ENCODE assay signal across 10 cellular contexts in the genomic region with DNA sequence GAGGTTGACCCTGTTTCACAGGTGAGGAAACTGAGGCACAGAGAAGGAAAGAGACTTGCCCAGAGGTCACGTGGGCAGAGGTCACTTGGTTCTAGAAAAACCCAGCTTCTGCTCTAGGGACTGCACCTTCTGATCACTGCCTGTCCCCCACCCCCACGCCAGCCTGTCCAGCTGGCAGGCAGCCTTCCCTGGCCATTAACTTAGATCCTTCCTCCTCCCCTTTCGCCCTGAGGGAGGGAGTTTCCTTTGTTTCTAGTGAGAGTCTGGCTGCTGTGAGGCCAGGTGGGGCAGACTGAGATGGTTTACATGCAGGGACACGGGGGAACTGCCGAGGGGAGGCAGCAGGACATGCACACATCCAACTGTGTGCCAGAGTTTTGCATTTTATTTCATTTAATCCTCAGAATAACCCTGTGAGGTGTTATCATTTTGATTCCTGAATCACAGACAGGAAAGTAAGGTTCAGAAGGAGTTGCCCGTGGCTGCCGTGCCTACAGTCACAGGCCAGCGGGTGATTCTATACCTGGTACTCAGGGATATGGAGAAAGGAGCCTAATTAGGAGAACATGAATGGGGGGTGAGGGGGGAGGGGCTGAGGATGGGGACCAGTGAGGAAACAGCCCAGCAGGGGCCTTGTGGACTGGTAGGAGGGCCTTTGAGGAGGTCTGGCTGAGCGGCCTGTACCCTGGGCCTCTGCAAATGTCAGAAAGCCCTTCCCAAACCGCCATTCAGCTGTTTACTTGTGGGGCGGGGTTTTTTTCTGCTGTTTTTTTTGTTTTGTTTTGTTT. TPM values are rescaled to one million over a fixed set of nuclear protein-coding genes. Genes with fewer than 3 reads are reported as not detected.
DNase-seq lines count a peak whose midpoint lies in the region; ATAC-seq and TF ChIP-seq lines count a peak whose summit lies in the region.
"Had no signal": no experiment of that assay in that cellular context is flagged by ENCODE, and none has a peak within 500 bp of the region (broad histone marks: within the 10 kb centered on the region; RNA-seq: fewer than 3 reads in every experiment).

No MANE protein-coding gene starts in this region.

- peaks cover 8% of the 10 kb centered on the region for H3K27me3 Mint-ChIP-seq in WTC11 (ENCODE audit: low read depth)

- CTCF ChIA-PET in WTC11 (lab: Charles Lee), result interaction anchor here (0.5 to 4.3 kb wide), 8 partner anchors 11 to 190 kb away, joined by 3 to 25 read pairs (median 6); no protein-coding TSS in a partner anchor

- POLR2A ChIA-PET in WTC11 (lab: Charles Lee), result interaction anchor here (1.7 kb wide), 1 partner anchor 11 kb away, joined by 5 read pairs; no protein-coding TSS in a partner anchor

- H3K4me1 Mint-ChIP-seq in WTC11, result peaks cover 81% of the 10 kb centered on the region
- H3K4me1 Mint-ChIP-seq: memory B cell had no signal

- ATAC-seq in WTC11 (peak; percentile 41), HG03139 (IDR thresholded peaks at IDR 0.05; ENCODE audit: unreplicated experiment) (no peak), HG03432 (IDR thresholded peaks at IDR 0.05; ENCODE audit: unreplicated experiment) (no peak), HG03460 (IDR thresholded peaks at IDR 0.05; ENCODE audit: unreplicated experiment) (no peak)

- DNase-seq in COLO668 (lab: John Stamatoyannopoulos, UW; ENCODE audit: unreplicated experiment) (peak; percentile 87), NCI-H128 (lab: John Stamatoyannopoulos, UW; ENCODE audit: unreplicated experiment) (peak; percentile 1), WTC11 (ENCODE audit: low spot score) (peak; percentile 64), iPS-NIHi7 (ENCODE audit: extremely low spot score) (peak; percentile 75), NCI-H187 (lab: John Stamatoyannopoulos, UW) (no peak)
- DNase-seq: activated naive CD4-positive, alpha-beta T cell had no signal

- no peaks in the 10 kb centered on the region for H3K9me3 Mint-ChIP-seq in WTC11
- H3K9me3 Mint-ChIP-seq: memory B cell had no signal

- H3K27ac Mint-ChIP-seq in WTC11, result peak overlapping the region; percentile 100
- H3K27ac Mint-ChIP-seq: memory B cell had no signal

- peak overlapping the region; percentile 64 for H3K4me3 Mint-ChIP-seq in WTC11
- H3K4me3 Mint-ChIP-seq: memory B cell had no signal

- H3K36me3 Mint-ChIP-seq in WTC11, result peaks cover 6% of the 10 kb centered on the region; the same call in 1 of the 2 replicates
- H3K36me3 Mint-ChIP-seq: memory B cell had no signal

- TF ChIP-seq CTCF in WTC11 (IDR thresholded peaks at IDR 0.05), result no peak

TF ChIP-seq in WTC11, 78 proteins besides CTCF, POLR2A, EP300 and RAD21 (continues in another document):
- TF ChIP-seq, protein P1, sequence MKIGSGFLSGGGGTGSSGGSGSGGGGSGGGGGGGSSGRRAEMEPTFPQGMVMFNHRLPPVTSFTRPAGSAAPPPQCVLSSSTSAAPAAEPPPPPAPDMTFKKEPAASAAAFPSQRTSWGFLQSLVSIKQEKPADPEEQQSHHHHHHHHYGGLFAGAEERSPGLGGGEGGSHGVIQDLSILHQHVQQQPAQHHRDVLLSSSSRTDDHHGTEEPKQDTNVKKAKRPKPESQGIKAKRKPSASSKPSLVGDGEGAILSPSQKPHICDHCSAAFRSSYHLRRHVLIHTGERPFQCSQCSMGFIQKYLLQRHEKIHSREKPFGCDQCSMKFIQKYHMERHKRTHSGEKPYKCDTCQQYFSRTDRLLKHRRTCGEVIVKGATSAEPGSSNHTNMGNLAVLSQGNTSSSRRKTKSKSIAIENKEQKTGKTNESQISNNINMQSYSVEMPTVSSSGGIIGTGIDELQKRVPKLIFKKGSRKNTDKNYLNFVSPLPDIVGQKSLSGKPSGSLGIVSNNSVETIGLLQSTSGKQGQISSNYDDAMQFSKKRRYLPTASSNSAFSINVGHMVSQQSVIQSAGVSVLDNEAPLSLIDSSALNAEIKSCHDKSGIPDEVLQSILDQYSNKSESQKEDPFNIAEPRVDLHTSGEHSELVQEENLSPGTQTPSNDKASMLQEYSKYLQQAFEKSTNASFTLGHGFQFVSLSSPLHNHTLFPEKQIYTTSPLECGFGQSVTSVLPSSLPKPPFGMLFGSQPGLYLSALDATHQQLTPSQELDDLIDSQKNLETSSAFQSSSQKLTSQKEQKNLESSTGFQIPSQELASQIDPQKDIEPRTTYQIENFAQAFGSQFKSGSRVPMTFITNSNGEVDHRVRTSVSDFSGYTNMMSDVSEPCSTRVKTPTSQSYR (CRISPR knock-in tag; IDR thresholded peaks at IDR 0.05), result peak; percentile 73; the same call in 1 of the 2 replicates
- TF ChIP-seq ZNF232 (CRISPR knock-in tag; IDR thresholded peaks at IDR 0.05), result peak; percentile 44; the same call in 1 of the 2 replicates
- TF ChIP-seq, protein P2, sequence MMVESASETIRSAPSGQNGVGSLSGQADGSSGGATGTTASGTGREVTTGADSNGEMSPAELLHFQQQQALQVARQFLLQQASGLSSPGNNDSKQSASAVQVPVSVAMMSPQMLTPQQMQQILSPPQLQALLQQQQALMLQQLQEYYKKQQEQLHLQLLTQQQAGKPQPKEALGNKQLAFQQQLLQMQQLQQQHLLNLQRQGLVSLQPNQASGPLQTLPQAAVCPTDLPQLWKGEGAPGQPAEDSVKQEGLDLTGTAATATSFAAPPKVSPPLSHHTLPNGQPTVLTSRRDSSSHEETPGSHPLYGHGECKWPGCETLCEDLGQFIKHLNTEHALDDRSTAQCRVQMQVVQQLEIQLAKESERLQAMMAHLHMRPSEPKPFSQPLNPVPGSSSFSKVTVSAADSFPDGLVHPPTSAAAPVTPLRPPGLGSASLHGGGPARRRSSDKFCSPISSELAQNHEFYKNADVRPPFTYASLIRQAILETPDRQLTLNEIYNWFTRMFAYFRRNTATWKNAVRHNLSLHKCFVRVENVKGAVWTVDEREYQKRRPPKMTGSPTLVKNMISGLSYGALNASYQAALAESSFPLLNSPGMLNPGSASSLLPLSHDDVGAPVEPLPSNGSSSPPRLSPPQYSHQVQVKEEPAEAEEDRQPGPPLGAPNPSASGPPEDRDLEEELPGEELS (CRISPR knock-in tag; IDR thresholded peaks at IDR 0.05), result 0 out of 2 replicates have a peak, but pooled peaks have one; percentile 41
- no peak for TF ChIP-seq OVOL2 (CRISPR knock-in tag; IDR thresholded peaks at IDR 0.05; ENCODE audit: borderline replicate concordance)
- TF ChIP-seq TEAD1 (CRISPR knock-in tag; IDR thresholded peaks at IDR 0.05), result no peak
- TF ChIP-seq NR2C2 (CRISPR knock-in tag; IDR thresholded peaks at IDR 0.05), result no peak
- peak; percentile 57; the same call in 1 of the 2 replicates for TF ChIP-seq ETV6 (CRISPR knock-in tag; IDR thresholded peaks at IDR 0.05)
- TF ChIP-seq, protein P3, sequence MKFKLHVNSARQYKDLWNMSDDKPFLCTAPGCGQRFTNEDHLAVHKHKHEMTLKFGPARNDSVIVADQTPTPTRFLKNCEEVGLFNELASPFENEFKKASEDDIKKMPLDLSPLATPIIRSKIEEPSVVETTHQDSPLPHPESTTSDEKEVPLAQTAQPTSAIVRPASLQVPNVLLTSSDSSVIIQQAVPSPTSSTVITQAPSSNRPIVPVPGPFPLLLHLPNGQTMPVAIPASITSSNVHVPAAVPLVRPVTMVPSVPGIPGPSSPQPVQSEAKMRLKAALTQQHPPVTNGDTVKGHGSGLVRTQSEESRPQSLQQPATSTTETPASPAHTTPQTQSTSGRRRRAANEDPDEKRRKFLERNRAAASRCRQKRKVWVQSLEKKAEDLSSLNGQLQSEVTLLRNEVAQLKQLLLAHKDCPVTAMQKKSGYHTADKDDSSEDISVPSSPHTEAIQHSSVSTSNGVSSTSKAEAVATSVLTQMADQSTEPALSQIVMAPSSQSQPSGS (CRISPR knock-in tag; IDR thresholded peaks at IDR 0.05; ENCODE audit: borderline replicate concordance, low read depth), result no peak
- no peak for TF ChIP-seq TCF7 (CRISPR knock-in tag; IDR thresholded peaks at IDR 0.05; ENCODE audit: low read depth)
- TF ChIP-seq, protein P4, sequence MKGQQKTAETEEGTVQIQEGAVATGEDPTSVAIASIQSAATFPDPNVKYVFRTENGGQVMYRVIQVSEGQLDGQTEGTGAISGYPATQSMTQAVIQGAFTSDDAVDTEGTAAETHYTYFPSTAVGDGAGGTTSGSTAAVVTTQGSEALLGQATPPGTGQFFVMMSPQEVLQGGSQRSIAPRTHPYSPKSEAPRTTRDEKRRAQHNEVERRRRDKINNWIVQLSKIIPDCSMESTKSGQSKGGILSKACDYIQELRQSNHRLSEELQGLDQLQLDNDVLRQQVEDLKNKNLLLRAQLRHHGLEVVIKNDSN (CRISPR knock-in tag; IDR thresholded peaks at IDR 0.05), result peak; percentile 76
- TF ChIP-seq, protein P5, sequence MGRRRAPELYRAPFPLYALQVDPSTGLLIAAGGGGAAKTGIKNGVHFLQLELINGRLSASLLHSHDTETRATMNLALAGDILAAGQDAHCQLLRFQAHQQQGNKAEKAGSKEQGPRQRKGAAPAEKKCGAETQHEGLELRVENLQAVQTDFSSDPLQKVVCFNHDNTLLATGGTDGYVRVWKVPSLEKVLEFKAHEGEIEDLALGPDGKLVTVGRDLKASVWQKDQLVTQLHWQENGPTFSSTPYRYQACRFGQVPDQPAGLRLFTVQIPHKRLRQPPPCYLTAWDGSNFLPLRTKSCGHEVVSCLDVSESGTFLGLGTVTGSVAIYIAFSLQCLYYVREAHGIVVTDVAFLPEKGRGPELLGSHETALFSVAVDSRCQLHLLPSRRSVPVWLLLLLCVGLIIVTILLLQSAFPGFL (CRISPR knock-in tag; IDR thresholded peaks at IDR 0.05; ENCODE audit: borderline replicate concordance), result no peak

RNA-seq across cellular contexts. Expression of a gene that starts 3.4 kb away (rescaled TPM):
- 33.8 to 43.1 TPM (median 35.4 TPM) in 3 replicates for total RNA-seq in WTC11 (2021)

RNA-seq across cellular contexts. Expression of a gene that starts 37.9 kb away (rescaled TPM):
- total RNA-seq in WTC11 (2021), result not detected in 3 replicates

Comparison
In these comparisons a context has a peak if more than half of its experiments do, and no peak if none do; other contexts are left out.
1. DNase-seq: peak in COLO668 (single experiment), NCI-H128 (single experiment), WTC11 (single experiment) and iPS-NIHi7 (single experiment); none in NCI-H187 (0 of 2).